Comparison of ENCODE assay signal across 4 cellular contexts in the genomic region with DNA sequence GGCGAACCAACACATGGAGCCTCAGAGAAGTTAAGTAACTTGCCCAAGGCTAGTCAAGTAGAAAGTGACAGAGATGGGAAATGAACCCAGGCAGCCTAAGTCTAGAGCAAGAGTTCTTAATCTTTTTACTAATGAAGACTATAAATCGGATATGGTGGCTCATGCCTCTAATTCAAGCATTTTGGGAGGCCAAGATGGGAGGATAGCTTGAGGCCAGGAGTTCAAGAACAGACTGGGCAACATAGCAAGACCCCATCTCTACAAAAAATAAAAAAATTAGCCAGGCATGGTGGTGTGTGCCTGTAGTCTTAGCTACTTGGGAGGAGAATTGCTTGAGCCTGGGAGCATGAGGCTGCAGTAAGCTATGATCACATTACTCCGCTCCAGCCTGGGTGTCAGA. TPM values are rescaled to one million over a fixed set of nuclear protein-coding genes. Genes with fewer than 3 reads are reported as not detected.
"Had no signal": no experiment of that assay in that cellular context is flagged by ENCODE, and none has a peak within 500 bp of the region (broad histone marks: within the 10 kb centered on the region; RNA-seq: fewer than 3 reads in every experiment).

No MANE protein-coding gene starts in this region.

- H3K4me3 ChIP-seq: GM12878 had no signal

- DNase-seq: GDM1, GF-D8 had no signal

- ATAC-seq: GM12878 had no signal

RNA-seq across cellular contexts. Expression of a gene that starts 10.7 kb away (rescaled TPM):
- total RNA-seq: G401, GM12878 had no signal
